In the genomic region with DNA sequence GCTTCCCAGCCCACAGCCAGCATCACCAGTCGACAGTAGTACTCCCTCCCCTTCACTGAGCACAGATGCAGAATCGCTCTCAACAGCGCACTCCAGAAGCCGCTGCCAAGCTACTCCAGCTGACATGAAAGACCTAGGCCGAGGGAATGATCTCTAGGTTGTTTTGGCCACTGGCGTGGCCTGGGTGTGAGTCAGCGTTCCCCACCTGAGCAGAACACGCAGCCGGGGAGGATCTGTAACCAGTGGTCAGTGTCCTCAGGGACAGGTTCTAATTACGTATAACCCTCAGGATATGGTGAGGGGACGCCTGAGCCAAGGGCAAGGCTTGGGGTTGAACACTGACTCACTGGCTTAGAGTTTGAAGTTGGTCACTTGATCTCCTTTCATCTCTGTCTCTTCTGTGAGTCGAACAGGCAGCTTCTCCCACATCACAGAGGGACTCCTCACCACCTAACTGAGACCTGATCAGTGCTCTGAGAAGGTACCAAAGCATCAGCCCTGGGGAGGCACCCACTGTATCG, we compare ENCODE assay signal across 13 cellular contexts.
DNase-seq lines count a peak whose midpoint lies in the region; ATAC-seq and TF ChIP-seq lines count a peak whose summit lies in the region.
"Had no signal": no experiment of that assay in that cellular context is flagged by ENCODE, and none has a peak within 500 bp of the region (broad histone marks: within the 10 kb centered on the region; RNA-seq: fewer than 3 reads in every experiment).

No MANE protein-coding gene starts in this region.

- H3K36me3 ChIP-seq in Caco-2 (ENCODE audit: control insufficient read depth, insufficient read depth, low read length): no peaks in the 10 kb centered on the region
- no peaks in the 10 kb centered on the region for H3K36me3 ChIP-seq in Peyer's patch
- no peaks in the 10 kb centered on the region for H3K36me3 ChIP-seq in esophagus squamous epithelium

- CTCF ChIA-PET in Caco-2 (lab: Charles Lee): no interaction called here
- CTCF ChIA-PET in CD4-positive, alpha-beta T cell (lab: Charles Lee): no interaction called here
- CTCF ChIA-PET in WTC11 (lab: Charles Lee): interaction anchor here (3.8 kb wide), 1 partner anchor 14 kb away, joined by 23 read pairs; no protein-coding TSS in a partner anchor

- H3K9me3 Mint-ChIP-seq in Caco-2 (ENCODE audit: unreplicated experiment) (no peaks in the 10 kb centered on the region), osteocyte (ENCODE audit: unreplicated experiment) (no peaks in the 10 kb centered on the region), WTC11 (no peaks in the 10 kb centered on the region)
- no peaks in the 10 kb centered on the region for H3K9me3 Mint-ChIP-seq in CD4-positive, alpha-beta T cell
- H3K9me3 Mint-ChIP-seq: T-helper 2 cell treated with Interferon-gamma antibody and Interleukin-4, amounts not matched to agents 5 μg/mL and 100 μg/mL, for 36 hours had no signal

- H3K27ac ChIP-seq in Peyer's patch (peak overlapping the region in 3 of 4 donors; percentile 22 to 74 (median 70)), esophagus squamous epithelium (peak overlapping the region; percentile 63 to 83 (median 74)), substantia nigra (ENCODE audit: low read depth, low read length, poor library complexity, severe bottlenecking) (no peak overlapping the region)
- H3K27ac ChIP-seq in CD4-positive, alpha-beta T cell (ENCODE audit: low read depth, low read length): no peak overlapping the region

- no peak for DNase-seq in Caco-2
- DNase-seq in Peyer's patch: no peak
- no peak for DNase-seq in esophagus squamous epithelium (lab: John Stamatoyannopoulos, UW)
- no peak for DNase-seq in osteocyte (ENCODE audit: extremely low spot score, unreplicated experiment)
- no peak for DNase-seq in CD4-positive, alpha-beta T cell
- no peak for DNase-seq in WTC11 (ENCODE audit: low spot score)
- no peak for DNase-seq in activated T-cell treated with anti-CD3 and anti-CD28 coated beads, Interleukin-2, amount 50 U/mL, for 48 hours
- DNase-seq in substantia nigra (lab: John Stamatoyannopoulos, UW): no peak
- DNase-seq: cortex of kidney, DMS79 treated with DMSO at 0.1 percent for 48 hours, MM.1S, occipital lobe had no signal

- ATAC-seq in CD4-positive, alpha-beta T cell (ENCODE audit: poor library complexity): no peak
- ATAC-seq in WTC11: no peak

- H3K36me3 Mint-ChIP-seq in Caco-2 (ENCODE audit: insufficient read depth, unreplicated experiment) (peaks cover 11% of the 10 kb centered on the region), osteocyte (ENCODE audit: unreplicated experiment) (no peaks in the 10 kb centered on the region), WTC11 (no peaks in the 10 kb centered on the region)
- no peaks in the 10 kb centered on the region for H3K36me3 Mint-ChIP-seq in CD4-positive, alpha-beta T cell (ENCODE audit: low read depth)

- H3K9me3 ChIP-seq in Caco-2 (no peaks in the 10 kb centered on the region), Peyer's patch (no peaks in the 10 kb centered on the region), esophagus squamous epithelium (no peaks in the 10 kb centered on the region)
- H3K9me3 ChIP-seq in CD4-positive, alpha-beta T cell (ENCODE audit: control insufficient read depth, low read length): no peaks in the 10 kb centered on the region

- WGBS in esophagus squamous epithelium, 2 donors: 56% methylated on average over 6 to 11 of the region's 13 CpGs

- H3K27ac Mint-ChIP-seq in Caco-2 (ENCODE audit: unreplicated experiment): peak overlapping the region; percentile 4
- peak overlapping the region; percentile 76 for H3K27ac Mint-ChIP-seq in osteocyte (ENCODE audit: unreplicated experiment)
- no peak overlapping the region for H3K27ac Mint-ChIP-seq in CD4-positive, alpha-beta T cell
- H3K27ac Mint-ChIP-seq in WTC11: no peak overlapping the region

- H3K4me3 Mint-ChIP-seq in Caco-2 (ENCODE audit: unreplicated experiment) (no peak overlapping the region), osteocyte (ENCODE audit: unreplicated experiment) (no peak overlapping the region), WTC11 (no peak overlapping the region)
- H3K4me3 Mint-ChIP-seq in CD4-positive, alpha-beta T cell: no peak overlapping the region
- H3K4me3 Mint-ChIP-seq: T-helper 2 cell treated with Interferon-gamma antibody and Interleukin-4, amounts not matched to agents 5 μg/mL and 100 μg/mL, for 36 hours had no signal

- H3K4me3 ChIP-seq in Caco-2 (ENCODE audit: low read depth, low read length) (no peak overlapping the region), Peyer's patch (no peak overlapping the region), esophagus squamous epithelium (no peak overlapping the region)

- intact Hi-C loops in Caco-2 (cut with micrococcal nuclease; ENCODE audit: unreplicated experiment) (no loop called here), esophagus squamous epithelium (cut with DNase I) (no loop called here)
- intact Hi-C loops in CD4-positive, alpha-beta T cell (cut with DNase I, micrococcal nuclease): no loop called here

- peaks cover 54% of the 10 kb centered on the region for H3K4me1 ChIP-seq in Caco-2
- H3K4me1 ChIP-seq in Peyer's patch: peaks cover 0 to 38% (median 17%) of the 10 kb centered on the region in 4 donors
- H3K4me1 ChIP-seq in esophagus squamous epithelium: peaks cover 10 to 47% (median 40%) of the 10 kb centered on the region in 3 donors

- BruUV-seq in Caco-2 (replicated peaks; lab: Mats Ljungman, UMichigan): no TSS peak

- TF ChIP-seq POLR2A in Peyer's patch (IDR thresholded peaks at IDR 0.05) (no peak), esophagus squamous epithelium (IDR thresholded peaks at IDR 0.05) (no peak)

- TF ChIP-seq CTCF in Caco-2 (IDR thresholded peaks at IDR 0.05; ENCODE audit: insufficient read depth in 1 of 2, low read depth in 1 of 2, low read length in 1 of 2, severe bottlenecking in 1 of 2, unreplicated experiment in 1 of 2) (no peak), Peyer's patch (IDR thresholded peaks at IDR 0.05) (no peak), esophagus squamous epithelium (IDR thresholded peaks at IDR 0.05) (no peak), osteocyte (IDR thresholded peaks at IDR 0.05) (no peak), WTC11 (IDR thresholded peaks at IDR 0.05) (no peak)
- TF ChIP-seq CTCF in CD4-positive, alpha-beta T cell (IDR thresholded peaks at IDR 0.05): no peak

- H3K27me3 Mint-ChIP-seq in Caco-2 (ENCODE audit: insufficient read depth, unreplicated experiment) (no peaks in the 10 kb centered on the region), osteocyte (ENCODE audit: unreplicated experiment) (no peaks in the 10 kb centered on the region), WTC11 (ENCODE audit: low read depth) (no peaks in the 10 kb centered on the region)
- no peaks in the 10 kb centered on the region for H3K27me3 Mint-ChIP-seq in CD4-positive, alpha-beta T cell

- H3K27me3 ChIP-seq in Caco-2 (replicated peaks; ENCODE audit: control insufficient read depth, insufficient read depth, low read length) (no peaks in the 10 kb centered on the region), Peyer's patch (no peaks in the 10 kb centered on the region), esophagus squamous epithelium (no peaks in the 10 kb centered on the region)
- no peaks in the 10 kb centered on the region for H3K27me3 ChIP-seq in CD4-positive, alpha-beta T cell (ENCODE audit: control insufficient read depth, insufficient read depth, low read length)

- peaks cover 43% of the 10 kb centered on the region for H3K4me1 Mint-ChIP-seq in Caco-2 (ENCODE audit: low read depth, unreplicated experiment)
- peaks cover 47% of the 10 kb centered on the region for H3K4me1 Mint-ChIP-seq in osteocyte (ENCODE audit: unreplicated experiment)
- H3K4me1 Mint-ChIP-seq in CD4-positive, alpha-beta T cell (ENCODE audit: low read depth): no peaks in the 10 kb centered on the region
- H3K4me1 Mint-ChIP-seq in WTC11: peaks cover 16% of the 10 kb centered on the region

- POLR2A ChIA-PET in Caco-2 (lab: Charles Lee) (no interaction called here), WTC11 (lab: Charles Lee) (no interaction called here)
- POLR2A ChIA-PET in CD4-positive, alpha-beta T cell (lab: Charles Lee): no interaction called here

TF ChIP-seq in WTC11, 78 proteins besides CTCF, POLR2A, EP300 and RAD21 (continues in another document):
- TF ChIP-seq NR3C1 (CRISPR knock-in tag; conservative IDR thresholded peaks at IDR 0.05; ENCODE audit: low read depth) (no peak), ZNF138 (CRISPR knock-in tag; conservative IDR thresholded peaks at IDR 0.05) (no peak), MXD4 (CRISPR knock-in tag; IDR thresholded peaks at IDR 0.05; ENCODE audit: borderline replicate concordance) (no peak), FOXJ3 (CRISPR knock-in tag; IDR thresholded peaks at IDR 0.05; ENCODE audit: borderline replicate concordance) (no peak)
- TF ChIP-seq, protein P1, sequence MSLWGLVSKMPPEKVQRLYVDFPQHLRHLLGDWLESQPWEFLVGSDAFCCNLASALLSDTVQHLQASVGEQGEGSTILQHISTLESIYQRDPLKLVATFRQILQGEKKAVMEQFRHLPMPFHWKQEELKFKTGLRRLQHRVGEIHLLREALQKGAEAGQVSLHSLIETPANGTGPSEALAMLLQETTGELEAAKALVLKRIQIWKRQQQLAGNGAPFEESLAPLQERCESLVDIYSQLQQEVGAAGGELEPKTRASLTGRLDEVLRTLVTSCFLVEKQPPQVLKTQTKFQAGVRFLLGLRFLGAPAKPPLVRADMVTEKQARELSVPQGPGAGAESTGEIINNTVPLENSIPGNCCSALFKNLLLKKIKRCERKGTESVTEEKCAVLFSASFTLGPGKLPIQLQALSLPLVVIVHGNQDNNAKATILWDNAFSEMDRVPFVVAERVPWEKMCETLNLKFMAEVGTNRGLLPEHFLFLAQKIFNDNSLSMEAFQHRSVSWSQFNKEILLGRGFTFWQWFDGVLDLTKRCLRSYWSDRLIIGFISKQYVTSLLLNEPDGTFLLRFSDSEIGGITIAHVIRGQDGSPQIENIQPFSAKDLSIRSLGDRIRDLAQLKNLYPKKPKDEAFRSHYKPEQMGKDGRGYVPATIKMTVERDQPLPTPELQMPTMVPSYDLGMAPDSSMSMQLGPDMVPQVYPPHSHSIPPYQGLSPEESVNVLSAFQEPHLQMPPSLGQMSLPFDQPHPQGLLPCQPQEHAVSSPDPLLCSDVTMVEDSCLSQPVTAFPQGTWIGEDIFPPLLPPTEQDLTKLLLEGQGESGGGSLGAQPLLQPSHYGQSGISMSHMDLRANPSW (CRISPR knock-in tag; conservative IDR thresholded peaks at IDR 0.05; ENCODE audit: low read depth): no peak

Comparison
In these comparisons a context has a peak if more than half of its experiments do, and no peak if none do; other contexts are left out.
1. H3K27ac Mint-ChIP-seq: peak in Caco-2 (single experiment) and osteocyte (single experiment); none in CD4-positive, alpha-beta T cell (single experiment) and WTC11 (single experiment).
2. H3K27ac ChIP-seq: peak in Peyer's patch (3 of 4) and esophagus squamous epithelium (4 of 4); none in CD4-positive, alpha-beta T cell (single experiment) and substantia nigra (single experiment).